1 cellular context compared by ENCODE assay signal in genomic region chr3:141797167-141797773, GRCh38.
TF ChIP-seq lines count a peak whose summit lies in the region.

No MANE protein-coding gene starts in this region.

TF ChIP-seq in IMR-90, 13 proteins besides CTCF, POLR2A, EP300 and RAD21:
- TF ChIP-seq CHD1 (IDR thresholded peaks at IDR 0.05; ENCODE audit: low read depth, low read length): no peak
- no peak for TF ChIP-seq MAZ (IDR thresholded peaks at IDR 0.05; ENCODE audit: borderline replicate concordance, low read depth, low read length)
